In the genomic region with DNA sequence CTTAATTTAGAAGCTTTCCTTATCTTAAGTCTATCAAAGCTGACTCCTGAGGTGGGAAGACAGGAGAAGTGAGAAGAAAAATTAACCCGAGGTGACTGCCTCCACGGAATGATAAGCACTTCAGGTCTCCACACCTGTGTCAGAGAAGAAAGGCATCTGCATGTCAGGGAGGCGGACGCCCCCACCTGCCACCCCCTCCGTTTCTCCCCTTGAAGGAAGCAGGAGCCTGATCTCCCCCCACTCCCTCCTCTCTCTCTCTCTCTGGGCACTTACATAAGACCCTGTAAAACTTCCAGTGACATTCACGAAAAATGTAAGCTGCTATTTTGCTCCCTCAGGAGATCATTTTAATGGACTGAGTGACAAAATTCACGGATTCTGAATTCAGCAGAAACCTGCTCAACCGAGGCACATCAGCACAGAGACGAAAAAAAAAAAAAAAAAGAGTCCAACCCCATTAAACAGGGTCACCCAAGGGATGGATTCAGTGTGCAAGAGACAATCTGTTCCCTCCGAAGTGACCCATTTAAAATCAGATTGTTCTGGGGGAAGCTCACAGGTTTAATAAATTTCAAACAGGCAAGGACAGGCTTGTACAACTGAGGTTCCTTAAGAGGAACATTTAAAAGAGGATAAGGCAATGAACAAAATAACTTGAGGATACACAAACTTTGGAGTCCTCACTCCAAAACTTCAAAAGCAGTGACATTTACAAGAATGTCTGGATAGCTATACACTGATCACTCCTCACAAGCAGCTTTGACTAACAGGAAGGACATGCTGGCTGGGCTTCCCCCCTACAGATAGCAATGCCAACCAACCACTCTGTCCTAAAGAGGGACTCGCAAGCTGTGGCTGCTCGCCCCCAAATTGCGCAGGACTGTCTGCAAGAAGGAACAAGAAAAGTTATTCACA, we compare ENCODE assay signal across 8 cellular contexts. TPM values are rescaled to one million over a fixed set of nuclear protein-coding genes. Genes with fewer than 3 reads are reported as not detected.
DNase-seq lines count a peak whose midpoint lies in the region; FAIRE-seq and TF ChIP-seq lines count a peak whose summit lies in the region.

No MANE protein-coding gene starts in this region.

- DNase-seq in activated T-cell treated with anti-CD3 and anti-CD28 coated beads, Interleukin-2, amount 50 U/mL, for 24 hours, result no peak
- DNase-seq in activated T-cell treated with anti-CD3 and anti-CD28 coated beads for 4 hours, result no peak
- DNase-seq in ascending aorta (ENCODE audit: low spot score in 2 of 2), result no peak
- DNase-seq in kidney, result no peak
- DNase-seq in stimulated activated CD4-positive, alpha-beta T cell treated with anti-CD3 and anti-CD28 coated beads, Interleukin-2, amount 100 ng/mL, for 48 hours, result no peak
- no peak for DNase-seq in NCI-H146 treated with DMSO at 0.1 percent for 48 hours (lab: John Stamatoyannopoulos, UW; ENCODE audit: unreplicated experiment)
- DNase-seq in NCI-H69 (lab: John Stamatoyannopoulos, UW), result no peak

- H3K36me3 ChIP-seq in ascending aorta (no peaks in the 10 kb centered on the region), kidney (ENCODE audit: control insufficient read depth in 1 of 2, insufficient read depth in 2 of 2, low read length in 2 of 2) (no peaks in the 10 kb centered on the region), stomach smooth muscle (ENCODE audit: control insufficient read depth in 2 of 2, insufficient read depth in 2 of 2, low read length in 2 of 2) (no peaks in the 10 kb centered on the region)

- H3K9me3 ChIP-seq in ascending aorta, result no peaks in the 10 kb centered on the region
- H3K9me3 ChIP-seq in kidney (ENCODE audit: control insufficient read depth in 1 of 2, low read length in 2 of 2), result no peaks in the 10 kb centered on the region
- H3K9me3 ChIP-seq in stomach smooth muscle (ENCODE audit: control insufficient read depth in 2 of 2, low read length in 2 of 2), result no peaks in the 10 kb centered on the region

- H3K4me3 ChIP-seq in ascending aorta, result peak overlapping the region; percentile 68 to 94
- H3K4me3 ChIP-seq in kidney (ENCODE audit: low read length in 2 of 2), result peak overlapping the region; percentile 62 to 66
- H3K4me3 ChIP-seq in stomach smooth muscle (ENCODE audit: low read length in 2 of 2), result peak overlapping the region; percentile 85 to 87

- no peaks in the 10 kb centered on the region for H3K36me3 Mint-ChIP-seq in activated T-cell treated with anti-CD3 and anti-CD28 coated beads, Interleukin-2, amount 50 U/mL, for 24 hours (ENCODE audit: low read depth)

- no peaks in the 10 kb centered on the region for H3K9me3 Mint-ChIP-seq in activated T-cell treated with anti-CD3 and anti-CD28 coated beads, Interleukin-2, amount 50 U/mL, for 24 hours

- H3K9ac ChIP-seq in kidney (ENCODE audit: low read length in 2 of 2), result peak overlapping the region; percentile 43 to 57
- H3K9ac ChIP-seq in stomach smooth muscle (ENCODE audit: low read length in 2 of 2), result peak overlapping the region; percentile 62 to 73

- TF ChIP-seq CTCF in ascending aorta (IDR thresholded peaks at IDR 0.05), result no peak
- TF ChIP-seq CTCF in kidney (IDR thresholded peaks at IDR 0.05; ENCODE audit: borderline replicate concordance, extremely low read depth, insufficient read depth), result no peak

- no peak for FAIRE-seq in kidney (lab: Jason Lieb, UNC)

- H3K27ac ChIP-seq in ascending aorta (no peak overlapping the region), kidney (ENCODE audit: low read depth in 2 of 2, low read length in 2 of 2) (peak overlapping the region in 1 of 2 donors; percentile 9), stomach smooth muscle (ENCODE audit: low read length) (no peak overlapping the region)

- intact Hi-C loops in ascending aorta (cut with DNase I) (loop anchor here (1.0 kb wide), 1 partner anchor 9 kb away; no protein-coding TSS in a partner anchor), kidney (cut with DNase I) (no loop called here)

- H3K4me1 ChIP-seq in ascending aorta (peaks cover 5 to 13% of the 10 kb centered on the region in 2 donors), kidney (ENCODE audit: control insufficient read depth in 1 of 2, insufficient read depth in 1 of 2, low read depth in 1 of 2, low read length in 2 of 2) (peaks cover 5 to 19% of the 10 kb centered on the region in 2 donors), stomach smooth muscle (ENCODE audit: control insufficient read depth, insufficient read depth, low read length) (peaks cover 47% of the 10 kb centered on the region)

- H3K27me3 Mint-ChIP-seq in activated T-cell treated with anti-CD3 and anti-CD28 coated beads, Interleukin-2, amount 50 U/mL, for 24 hours, result peaks cover 65% of the 10 kb centered on the region

- peaks cover 20% of the 10 kb centered on the region for H3K4me1 Mint-ChIP-seq in activated T-cell treated with anti-CD3 and anti-CD28 coated beads, Interleukin-2, amount 50 U/mL, for 24 hours (ENCODE audit: low read depth)

- no peaks in the 10 kb centered on the region for H3K27me3 ChIP-seq in ascending aorta
- H3K27me3 ChIP-seq in stomach smooth muscle (ENCODE audit: control insufficient read depth in 1 of 2, insufficient read depth in 2 of 2, low read length in 2 of 2), result no peaks in the 10 kb centered on the region

- no peak overlapping the region for H3K27ac Mint-ChIP-seq in activated T-cell treated with anti-CD3 and anti-CD28 coated beads, Interleukin-2, amount 50 U/mL, for 24 hours

- H3K4me3 Mint-ChIP-seq in activated T-cell treated with anti-CD3 and anti-CD28 coated beads, Interleukin-2, amount 50 U/mL, for 24 hours, result peak overlapping the region; percentile 27

RNA-seq across cellular contexts. Expression of gene LARGE1, which starts 1.3 kb away (rescaled TPM):
- total RNA-seq in ascending aorta (40.6 TPM), kidney (22.9 TPM)
- polyA plus RNA-seq in kidney (ENCODE audit: insufficient read depth, low read depth, low replicate concordance), result 5.0 TPM
